ENCODE assay signal across 13 cellular contexts in genomic region chr1:151907363-151908139, GRCh38. TPM values are rescaled to one million over a fixed set of nuclear protein-coding genes. Genes with fewer than 3 reads are reported as not detected.
DNase-seq lines count a peak whose midpoint lies in the region; ATAC-seq and TF ChIP-seq lines count a peak whose summit lies in the region.
"Had no signal": no experiment of that assay in that cellular context is flagged by ENCODE, and none has a peak within 500 bp of the region (broad histone marks: within the 10 kb centered on the region; RNA-seq: fewer than 3 reads in every experiment).

No MANE protein-coding gene starts in this region.

- peaks cover 42% of the 10 kb centered on the region for H3K9me3 Mint-ChIP-seq in T-helper 1 cell treated with Interleukin-12 subunit alpha and Interleukin-12 subunit beta and Interleukin-4 antibody, amounts not matched to agents 30 μg/mL and 1 μg/mL, for 36 hours

- peaks cover 16% of the 10 kb centered on the region for H3K4me1 ChIP-seq in ACC112 (ENCODE audit: control insufficient read depth, insufficient read depth, low read length, unreplicated experiment)
- peaks cover 29% of the 10 kb centered on the region for H3K4me1 ChIP-seq in DOHH2 (ENCODE audit: control insufficient read depth, low read length)

- H3K4me2 ChIP-seq in DOHH2 (ENCODE audit: low read length), result peak overlapping the region; percentile 73

- H3K36me3 Mint-ChIP-seq in T-helper 1 cell treated with Interleukin-12 subunit alpha and Interleukin-12 subunit beta and Interleukin-4 antibody, amounts not matched to agents 30 μg/mL and 1 μg/mL, for 36 hours (ENCODE audit: low read depth), result peaks cover 51% of the 10 kb centered on the region

- peak; percentile 28 for DNase-seq in fibroblast of villous mesenchyme (ENCODE audit: low read depth)
- no peak for DNase-seq in NCI-H1694 treated with DMSO at 0.1 percent for 48 hours (lab: John Stamatoyannopoulos, UW)
- DNase-seq in NCI-H1105 (lab: John Stamatoyannopoulos, UW), result no peak
- DNase-seq: islet precursor cell, NCI-H526 treated with DMSO at 0.1 percent for 48 hours had no signal

- no peaks in the 10 kb centered on the region for H3K27me3 ChIP-seq in ACC112 (ENCODE audit: insufficient read depth, low read length)
- H3K27me3 ChIP-seq in DOHH2 (ENCODE audit: control insufficient read depth, low read length), result no peaks in the 10 kb centered on the region
- H3K27me3 ChIP-seq: cardiac muscle cell, vagina had no signal

- peaks cover 32% of the 10 kb centered on the region for H3K4me1 Mint-ChIP-seq in T-helper 1 cell treated with Interleukin-12 subunit alpha and Interleukin-12 subunit beta and Interleukin-4 antibody, amounts not matched to agents 30 μg/mL and 1 μg/mL, for 36 hours (ENCODE audit: low read depth)

- H3K27me3 Mint-ChIP-seq in T-helper 1 cell treated with Interleukin-12 subunit alpha and Interleukin-12 subunit beta and Interleukin-4 antibody, amounts not matched to agents 30 μg/mL and 1 μg/mL, for 36 hours (ENCODE audit: low read depth), result no peaks in the 10 kb centered on the region

- H3F3A ChIP-seq in DOHH2 (ENCODE audit: control insufficient read depth, insufficient read depth), result peaks cover 9% of the 10 kb centered on the region; the same call in 1 of the 2 replicates

- no peak for ATAC-seq in GM21526 (IDR thresholded peaks at IDR 0.05; ENCODE audit: low FRiP score, unreplicated experiment)
- ATAC-seq in HG02642 (IDR thresholded peaks at IDR 0.05; ENCODE audit: poor library complexity, unreplicated experiment), result no peak

- no peak overlapping the region for H2AFZ ChIP-seq in ACC112 (ENCODE audit: low read length, unreplicated experiment)

- H3K9me2 ChIP-seq in DOHH2 (replicated peaks; ENCODE audit: control insufficient read depth, low read length), result no peaks in the 10 kb centered on the region

- peaks cover 16% of the 10 kb centered on the region for H3K9me3 ChIP-seq in DOHH2 (ENCODE audit: control insufficient read depth, insufficient read depth, low read length)
- H3K9me3 ChIP-seq: vagina had no signal

- H3K36me3 ChIP-seq in ACC112 (ENCODE audit: insufficient read depth, low read length) (peaks cover 12% of the 10 kb centered on the region), DOHH2 (ENCODE audit: control insufficient read depth, low read length) (peaks cover 51% of the 10 kb centered on the region)
- H3K36me3 ChIP-seq: cardiac muscle cell had no signal

- no peaks in the 10 kb centered on the region for H4K20me1 ChIP-seq in DOHH2 (ENCODE audit: control insufficient read depth, insufficient read depth, low read depth, low read length)

- peak overlapping the region; percentile 31 for H3K4me3 Mint-ChIP-seq in T-helper 1 cell treated with Interleukin-12 subunit alpha and Interleukin-12 subunit beta and Interleukin-4 antibody, amounts not matched to agents 30 μg/mL and 1 μg/mL, for 36 hours

- H3K79me2 ChIP-seq in ACC112 (ENCODE audit: control insufficient read depth, insufficient read depth, low read length, unreplicated experiment), result peaks cover 23% of the 10 kb centered on the region
- peaks cover 64% of the 10 kb centered on the region for H3K79me2 ChIP-seq in DOHH2 (ENCODE audit: control insufficient read depth, low read length)

- H3K27ac ChIP-seq in ACC112 (ENCODE audit: low read depth, low read length) (no peak overlapping the region), DOHH2 (ENCODE audit: low read depth, low read length) (no peak overlapping the region)
- H3K27ac ChIP-seq: vagina had no signal

- 0 out of 2 replicates have a peak overlapping the region, but pooled peaks have one; percentile 84 for H3K4me3 ChIP-seq in ACC112 (ENCODE audit: low read depth, low read length)
- peak overlapping the region; percentile 77 for H3K4me3 ChIP-seq in DOHH2 (ENCODE audit: low read length)
- no peak overlapping the region for H3K4me3 ChIP-seq in fibroblast of villous mesenchyme (ENCODE audit: low read depth, low read length)

- no peak for TF ChIP-seq CTCF in DOHH2 (IDR thresholded peaks at IDR 0.05; ENCODE audit: low read depth, low read length, poor library complexity, severe bottlenecking)
- no peak for TF ChIP-seq CTCF in fibroblast of villous mesenchyme (IDR thresholded peaks at IDR 0.05; ENCODE audit: insufficient read depth, low read depth, low read length)

- H3K27ac Mint-ChIP-seq in T-helper 1 cell treated with Interleukin-12 subunit alpha and Interleukin-12 subunit beta and Interleukin-4 antibody, amounts not matched to agents 30 μg/mL and 1 μg/mL, for 36 hours, result peak overlapping the region; percentile 74

RNA-seq across cellular contexts. Expression of gene THEM4, which starts 1.8 kb away (rescaled TPM):
- total RNA-seq in fibroblast of villous mesenchyme, result 9.1 and 9.7 TPM in 2 replicates

RNA-seq across cellular contexts. Expression of gene THEM5, which starts 54.0 kb away (rescaled TPM):
- total RNA-seq in fibroblast of villous mesenchyme, result not detected in 2 replicates
- total RNA-seq: cardiac muscle cell, fibroblast of lung had no signal
